In genomic region chr11:40417627-40418026, GRCh38 we compare ENCODE assay signal across 24 cellular contexts.
DNase-seq lines count a peak whose midpoint lies in the region; ATAC-seq and TF ChIP-seq lines count a peak whose summit lies in the region.
"Had no signal": no experiment of that assay in that cellular context is flagged by ENCODE, and none has a peak within 500 bp of the region (broad histone marks: within the 10 kb centered on the region; RNA-seq: fewer than 3 reads in every experiment).

No MANE protein-coding gene starts in this region.

- H3K4me1 ChIP-seq in left lung: no peaks in the 10 kb centered on the region
- H3K4me1 ChIP-seq: A549; BE2C; BLaER1 treated with 17β-estradiol and CSF1 and Interleukin-3, amounts not matched to agents 10 nM and 100 nM had no signal

- H3K36me3 ChIP-seq in MG63: no peaks in the 10 kb centered on the region
- no peaks in the 10 kb centered on the region for H3K36me3 ChIP-seq in left lung
- H3K36me3 ChIP-seq in H7 (replicated peaks; ENCODE audit: control insufficient read depth, insufficient read depth, low read length): no peaks in the 10 kb centered on the region
- H3K36me3 ChIP-seq: BE2C; BLaER1 treated with 17β-estradiol and CSF1 and Interleukin-3, amounts not matched to agents 10 nM and 100 nM had no signal

- H3K27me3 Mint-ChIP-seq in natural killer cell (ENCODE audit: low read depth in 2 of 2): no peaks in the 10 kb centered on the region
- H3K27me3 Mint-ChIP-seq: CD4-positive, alpha-beta T cell had no signal

- intact Hi-C loops in left lung (cut with DNase I) (no loop called here), natural killer cell (cut with micrococcal nuclease) (no loop called here)

- H3K9me3 Mint-ChIP-seq in natural killer cell: peaks cover 14 to 18% of the 10 kb centered on the region in 2 donors

- H3K4me1 Mint-ChIP-seq in natural killer cell: no peaks in the 10 kb centered on the region
- H3K4me1 Mint-ChIP-seq: CD14-positive monocyte; CD8-positive, alpha-beta memory T cell had no signal

- DNase-seq in MG63 (peak; percentile 10), fibroblast of mammary gland (ENCODE audit: low read depth) (peak; percentile 9), fibroblast of villous mesenchyme (ENCODE audit: low read depth) (peak; percentile 5), omental fat pad (ENCODE audit: low spot score) (no peak), left lung (no peak), natural killer cell (no peak), H7 (no peak), T1000 (lab: John Stamatoyannopoulos, UW) (no peak)
- DNase-seq: 8988T; ACHN; AML-193; BE2C; CD4-positive, alpha-beta T cell; CD8-positive, alpha-beta memory T cell; DMS 273 treated with DMSO at 0.1 percent for 48 hours; DMS79; EL; GDM1; GOT3; HCEC 1CT had no signal

- peaks cover 16% of the 10 kb centered on the region for H3K36me3 Mint-ChIP-seq in natural killer cell
- H3K36me3 Mint-ChIP-seq: CD14-positive monocyte; CD8-positive, alpha-beta memory T cell had no signal

- no peak overlapping the region for H3K27ac ChIP-seq in left lung
- H3K27ac ChIP-seq: A549; BLaER1 treated with 17β-estradiol and CSF1 and Interleukin-3, amounts not matched to agents 10 nM and 100 nM had no signal

- H3K9me3 ChIP-seq in MG63 (0 out of 2 replicates have a peak, but pooled peaks cover 2% of the 10 kb centered on the region), left lung (no peaks in the 10 kb centered on the region)
- H3K9me3 ChIP-seq: A549; BE2C; BLaER1 treated with 17β-estradiol and CSF1 and Interleukin-3, amounts not matched to agents 10 nM and 100 nM had no signal

- H3K4me3 Mint-ChIP-seq in natural killer cell: no peak overlapping the region
- H3K4me3 Mint-ChIP-seq: CD14-positive monocyte; CD4-positive, alpha-beta T cell; CD8-positive, alpha-beta memory T cell had no signal

- H3K27me3 ChIP-seq in MG63 (no peaks in the 10 kb centered on the region), left lung (no peaks in the 10 kb centered on the region), H7 (ENCODE audit: control insufficient read depth, insufficient read depth, low read length) (no peaks in the 10 kb centered on the region)
- H3K27me3 ChIP-seq: BE2C; BLaER1 treated with 17β-estradiol and CSF1 and Interleukin-3, amounts not matched to agents 10 nM and 100 nM had no signal

- peak; percentile 97 for ATAC-seq in omental fat pad (ENCODE audit: low FRiP score)
- ATAC-seq in left lung: no peak
- ATAC-seq in natural killer cell: no peak
- ATAC-seq: A549, GM12878 had no signal

- no peak for TF ChIP-seq CTCF in fibroblast of mammary gland (conservative IDR thresholded peaks at IDR 0.05; ENCODE audit: control insufficient read depth, insufficient read depth, low read depth, low read length)
- TF ChIP-seq CTCF in fibroblast of villous mesenchyme (IDR thresholded peaks at IDR 0.05; ENCODE audit: insufficient read depth, low read depth, low read length): no peak
- TF ChIP-seq CTCF in omental fat pad (IDR thresholded peaks at IDR 0.05): no peak
- no peak for TF ChIP-seq CTCF in left lung (IDR thresholded peaks at IDR 0.05)
- no peak for TF ChIP-seq CTCF in natural killer cell (IDR thresholded peaks at IDR 0.05)

- no peak overlapping the region for H3K27ac Mint-ChIP-seq in natural killer cell
- H3K27ac Mint-ChIP-seq: CD14-positive monocyte; CD4-positive, alpha-beta T cell; CD8-positive, alpha-beta memory T cell had no signal

- H3K4me3 ChIP-seq in MG63: no peak overlapping the region
- H3K4me3 ChIP-seq in fibroblast of mammary gland (ENCODE audit: control insufficient read depth, low read depth, low read length): no peak overlapping the region
- no peak overlapping the region for H3K4me3 ChIP-seq in fibroblast of villous mesenchyme (ENCODE audit: low read depth, low read length)
- H3K4me3 ChIP-seq in left lung: no peak overlapping the region
- no peak overlapping the region for H3K4me3 ChIP-seq in H7 (ENCODE audit: insufficient read depth, low read depth, low read length)
- H3K4me3 ChIP-seq: A549; BLaER1 treated with 17β-estradiol and CSF1 and Interleukin-3, amounts not matched to agents 10 nM and 100 nM; GM12878 had no signal

Comparison
In these comparisons a context has a peak if more than half of its experiments do, and no peak if none do; other contexts are left out.
1. DNase-seq: peak in MG63 (single experiment), fibroblast of mammary gland (single experiment) and fibroblast of villous mesenchyme (single experiment); none in omental fat pad (single experiment), left lung (0 of 2), natural killer cell (single experiment), H7 (single experiment) and T1000 (single experiment).